8 cellular contexts compared by ENCODE assay signal in genomic region chr9:5338992-5339981, GRCh38. TPM values are rescaled to one million over a fixed set of nuclear protein-coding genes. Genes with fewer than 3 reads are reported as not detected.
DNase-seq lines count a peak whose midpoint lies in the region; ATAC-seq and TF ChIP-seq lines count a peak whose summit lies in the region.
"Not testable (repeated sequence)": the region's sequence is repeated elsewhere in the genome, so short reads cannot be mapped to it uniquely, and the experiment has no call there.

Gene RLN1 (minus strand): TSS chr9:5339876. CDS start chr9:5339746, 130 bp downstream.

- not testable (repeated sequence) for H3K27me3 Mint-ChIP-seq in Caco-2 (ENCODE audit: insufficient read depth, unreplicated experiment); activated B cell treated with CpG ODN at 0.5 μM for 24 hours

- H3K4me1 ChIP-seq in Caco-2; HUES64 (ENCODE audit: insufficient read depth, low read length); mammary epithelial cell (ENCODE audit: insufficient read depth, low read length); iPS-15b (ENCODE audit: control insufficient read depth, insufficient read depth, low read length); psoas muscle: not testable (repeated sequence)

- intact Hi-C loops in Caco-2 (cut with micrococcal nuclease; ENCODE audit: unreplicated experiment); mammary epithelial cell (cut with micrococcal nuclease); psoas muscle (cut with DNase I): not testable (repeated sequence)
- intact Hi-C loops in activated B cell treated with CpG ODN at 0.5 μM for 24 hours (cut with micrococcal nuclease) = loop anchor here (10.0 kb wide), 1 partner anchor 256 kb away; no protein-coding TSS in a partner anchor

- not testable (repeated sequence) for H3K9ac ChIP-seq in HUES64 (ENCODE audit: low read depth, low read length); mammary epithelial cell (ENCODE audit: insufficient read depth, low read length); iPS-15b (ENCODE audit: low read depth, low read length)

- in situ Hi-C loops in mammary epithelial cell (cut with MboI; ENCODE audit: low sequenced_read_pairs in 2 of 2) = not testable (repeated sequence)

- H3K4me3 ChIP-seq in Caco-2 (ENCODE audit: low read depth, low read length); mammary epithelial cell (replicated peaks in 1 of 3; ENCODE audit: insufficient read depth in 1 of 3, low read depth in 2 of 3, low read length in 3 of 3): not testable (repeated sequence)
- H3K4me3 ChIP-seq in HUES64 (ENCODE audit: low read length) = peak within 1 kb of the TSS; percentile 30
- peak within 1 kb of the TSS; percentile 20 for H3K4me3 ChIP-seq in iPS-15b (ENCODE audit: low read depth, low read length)
- peak within 1 kb of the TSS; percentile 38 for H3K4me3 ChIP-seq in psoas muscle

- H3K4me3 Mint-ChIP-seq in Caco-2 (ENCODE audit: unreplicated experiment) (peak within 1 kb of the TSS; percentile 58), activated B cell treated with CpG ODN at 0.5 μM for 24 hours (peak within 1 kb of the TSS; percentile 74)

- POLR2A ChIA-PET in Caco-2 (lab: Charles Lee); activated B cell treated with CpG ODN at 0.5 μM for 24 hours (lab: Charles Lee): not testable (repeated sequence)

- H3K9me3 Mint-ChIP-seq in Caco-2 (ENCODE audit: unreplicated experiment); activated B cell treated with CpG ODN at 0.5 μM for 24 hours: not testable (repeated sequence)

- TF ChIP-seq CTCF in Caco-2 (IDR thresholded peaks at IDR 0.05; ENCODE audit: insufficient read depth in 1 of 2, low read depth in 1 of 2, low read length in 1 of 2, severe bottlenecking in 1 of 2, unreplicated experiment in 1 of 2); activated B cell treated with CpG ODN at 0.5 μM for 24 hours (IDR thresholded peaks at IDR 0.05); mammary epithelial cell (conservative IDR thresholded peaks at IDR 0.05 in 1 of 2, IDR thresholded peaks at IDR 0.05 in 1 of 2; ENCODE audit: extremely low read depth in 1 of 2, insufficient read depth in 1 of 2, low read depth in 1 of 2, low read length in 2 of 2); psoas muscle (IDR thresholded peaks at IDR 0.05): not testable (repeated sequence)

- not testable (repeated sequence) for H3K9me3 ChIP-seq in Caco-2; HUES64 (ENCODE audit: insufficient read depth, low read depth, low read length); mammary epithelial cell (replicated peaks; ENCODE audit: insufficient read depth, low read length); iPS-15b (ENCODE audit: control insufficient read depth, insufficient read depth, low read length); psoas muscle

- H3K4me2 ChIP-seq in mammary epithelial cell (ENCODE audit: insufficient read depth, low read depth, low read length) = not testable (repeated sequence)

- CTCF ChIA-PET in Caco-2 (lab: Charles Lee); activated B cell treated with CpG ODN at 0.5 μM for 24 hours (lab: Charles Lee): not testable (repeated sequence)
- CTCF ChIA-PET in mammary epithelial cell (lab: Charles Lee; ENCODE audit: low non-redundant PET) = interaction anchor here (0.7 kb wide), 1 partner anchor 87 kb away, joined by 3 read pairs; no protein-coding TSS in a partner anchor

- ATAC-seq in GM19397 (IDR thresholded peaks at IDR 0.05; ENCODE audit: unreplicated experiment) = peak; percentile 100
- ATAC-seq in HG02885 (IDR thresholded peaks at IDR 0.05; ENCODE audit: poor library complexity, unreplicated experiment) = peak; percentile 100
- ATAC-seq in activated B cell treated with CpG ODN at 0.5 μM for 24 hours (ENCODE audit: low read depth) = peak; percentile 100
- peak; percentile 100 for ATAC-seq in psoas muscle

- not testable (repeated sequence) for H3K27ac ChIP-seq in HUES64 (ENCODE audit: low read depth, low read length); mammary epithelial cell (ENCODE audit: insufficient read depth, low read depth, low read length); psoas muscle

- H3K27me3 ChIP-seq in Caco-2 (replicated peaks; ENCODE audit: control insufficient read depth, insufficient read depth, low read length); HUES64 (ENCODE audit: insufficient read depth, low read length); mammary epithelial cell (ENCODE audit: insufficient read depth, low read length); iPS-15b (ENCODE audit: control insufficient read depth, insufficient read depth, low read length); psoas muscle (ENCODE audit: insufficient read depth in 3 of 3, low read length in 2 of 3): not testable (repeated sequence)

- H3K79me2 ChIP-seq in mammary epithelial cell (ENCODE audit: insufficient read depth, low read length) = not testable (repeated sequence)

- 35% methylated on average over 14 of the region's 50 CpGs for WGBS in HUES64
- WGBS in mammary epithelial cell (ENCODE audit: low coverage, missing lambda C conversion rate) = 0% methylated on average over 1 of the region's 50 CpGs
- 12 to 21% (median 16%) methylated on average over 13 to 14 of the region's 50 CpGs for WGBS in psoas muscle, 3 donors

- H3K27ac Mint-ChIP-seq in Caco-2 (ENCODE audit: unreplicated experiment) = not testable (repeated sequence)
- H3K27ac Mint-ChIP-seq in activated B cell treated with CpG ODN at 0.5 μM for 24 hours = peak within 1 kb of the TSS; percentile 60

- not testable (repeated sequence) for H4K20me1 ChIP-seq in mammary epithelial cell (ENCODE audit: insufficient read depth, low read length)

- dilution Hi-C loops in mammary epithelial cell (cut with HindIII; ENCODE audit: low sequenced_read_pairs) = not testable (repeated sequence)

- H3K36me3 ChIP-seq in Caco-2 (ENCODE audit: control insufficient read depth, insufficient read depth, low read length); HUES64 (ENCODE audit: insufficient read depth, low read length); mammary epithelial cell (ENCODE audit: insufficient read depth, low read length); iPS-15b (ENCODE audit: control insufficient read depth, insufficient read depth, low read length); psoas muscle (ENCODE audit: insufficient read depth in 1 of 2, low read depth in 1 of 2): not testable (repeated sequence)

- H3K4me1 Mint-ChIP-seq in Caco-2 (ENCODE audit: low read depth, unreplicated experiment) = not testable (repeated sequence)
- peaks cover 12% of the 10 kb centered on the region for H3K4me1 Mint-ChIP-seq in activated B cell treated with CpG ODN at 0.5 μM for 24 hours

- H2AFZ ChIP-seq in mammary epithelial cell (ENCODE audit: low read depth, low read length) = peak within 1 kb of the TSS; percentile 88

- BruUV-seq in Caco-2 (replicated peaks; lab: Mats Ljungman, UMichigan) = not testable (repeated sequence)
- TSS peak; percentile 75 for BruUV-seq in mammary epithelial cell (replicated peaks; lab: Mats Ljungman, UMichigan)

- H3K36me3 Mint-ChIP-seq in Caco-2 (ENCODE audit: insufficient read depth, unreplicated experiment); activated B cell treated with CpG ODN at 0.5 μM for 24 hours (ENCODE audit: low read depth): not testable (repeated sequence)

- DNase-seq in Caco-2 (peak in 1 of 2 experiments; percentile 5), activated B cell treated with CpG ODN at 0.5 μM for 24 hours (peak; percentile 20), mammary epithelial cell (peak; percentile 4)
- not testable (repeated sequence) for DNase-seq in psoas muscle

RNA-seq across cellular contexts. Expression of gene RLN1, which starts in this region (rescaled TPM):
- 0.44 TPM in 1 of 2 replicates, not detected in the other for total RNA-seq in Caco-2 (2022)
- polyA plus RNA-seq in HUES64 (2013, experiment 1 of 2) = 0.70 TPM
- polyA plus RNA-seq in HUES64 (2013, experiment 2 of 2) = 0.89 TPM
- total RNA-seq in activated B cell treated with CpG ODN at 0.5 μM for 24 hours = 1.2 and 1.9 TPM in 2 replicates
- total RNA-seq in mammary epithelial cell = under 1 TPM in 1 of 2 donors, not detected in 1; 0.33 TPM
- polyA plus RNA-seq in mammary epithelial cell = not detected
- polyA minus RNA-seq in mammary epithelial cell = not detected
- under 1 TPM in 1 of 4 donors, not detected in 3; 0.29 TPM for total RNA-seq in psoas muscle
- polyA plus RNA-seq in psoas muscle = under 1 TPM in 2 of 3 donors, not detected in 1; 0.06 to 0.20 TPM

Comparison
In these comparisons a context has a peak if more than half of its experiments do, and no peak if none do; other contexts are left out.
1. Peak in DNase-seq in mammary epithelial cell; RNA of the gene not detected or under 1 TPM.
2. Peak in ATAC-seq and H3K4me3 ChIP-seq in psoas muscle; RNA of the gene not detected or under 1 TPM.